ENCODE assay signal across 11 cellular contexts in the genomic region with DNA sequence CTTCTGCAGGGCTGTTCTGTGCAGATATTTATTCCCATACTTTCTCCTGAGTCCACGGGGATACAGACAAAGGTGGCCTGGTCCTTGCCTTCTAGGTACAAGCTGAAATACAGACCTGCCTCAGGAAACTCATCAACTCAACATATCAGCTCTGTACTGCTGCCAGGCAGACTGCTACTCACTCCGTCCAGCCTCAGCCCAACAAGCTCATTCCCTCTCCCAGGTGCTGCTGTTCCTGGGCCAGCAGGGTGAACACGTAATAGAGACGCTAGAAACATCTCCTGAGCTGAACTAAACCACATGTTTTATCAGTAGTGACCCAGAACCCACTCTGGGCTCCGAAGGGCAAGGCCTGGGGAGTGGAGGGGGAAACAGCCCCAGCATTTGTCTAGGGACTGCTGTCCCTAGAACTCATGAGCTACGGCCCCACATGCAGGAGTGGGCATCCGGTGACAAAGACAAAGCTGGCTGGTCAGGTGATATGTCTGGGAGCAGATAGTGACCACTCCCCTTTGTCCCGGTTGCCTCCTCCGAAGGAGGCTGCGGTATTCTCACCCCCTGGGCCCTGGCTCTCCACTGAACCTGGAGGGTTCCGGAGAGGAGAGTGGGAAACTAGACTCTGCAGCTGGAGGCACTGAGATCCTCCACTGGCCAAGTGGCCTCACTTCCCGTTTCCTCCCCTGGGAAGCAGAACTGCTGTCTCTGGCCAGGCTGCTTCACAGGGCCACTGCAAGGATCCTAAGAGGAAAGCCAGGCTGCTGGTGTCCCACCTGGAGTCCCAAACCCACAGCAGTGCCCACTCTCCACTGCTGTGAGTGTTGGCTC.
DNase-seq lines count a peak whose midpoint lies in the region; ATAC-seq and TF ChIP-seq lines count a peak whose summit lies in the region.
"Had no signal": no experiment of that assay in that cellular context is flagged by ENCODE, and none has a peak within 500 bp of the region (broad histone marks: within the 10 kb centered on the region; RNA-seq: fewer than 3 reads in every experiment).

No MANE protein-coding gene starts in this region.

- 56 to 58% methylated on average over 12 of the region's 12 CpGs for WGBS in thyroid gland, 2 donors

- H3K27ac ChIP-seq in lower lobe of right lung, result peak overlapping the region; percentile 25
- H3K27ac ChIP-seq in thyroid gland, result peak overlapping the region; percentile 88 to 98 (median 93)
- H3K27ac ChIP-seq: body of pancreas had no signal

- H3K4me1 ChIP-seq in lower lobe of right lung (peaks cover 74% of the 10 kb centered on the region), thyroid gland (peaks cover 94 to 100% of the 10 kb centered on the region in 2 donors)

- H3K27me3 ChIP-seq in lower lobe of right lung (ENCODE audit: low read depth) (no peaks in the 10 kb centered on the region), thyroid gland (no peaks in the 10 kb centered on the region)
- H3K27me3 ChIP-seq: body of pancreas had no signal

- H3K4me3 Mint-ChIP-seq in activated CD4-positive, alpha-beta T cell treated with anti-CD3 and anti-CD28 coated beads, Interleukin-2, amount 10 ng/mL, durations not matched to agents 24 days and 14 days, result peak overlapping the region; percentile 30
- H3K4me3 Mint-ChIP-seq in brain, result no peak overlapping the region

- no peak overlapping the region for H3K4me3 ChIP-seq in lower lobe of right lung
- no peak overlapping the region for H3K4me3 ChIP-seq in thyroid gland (replicated peaks in 1 of 3)
- H3K4me3 ChIP-seq: body of pancreas had no signal

- H3K4me1 Mint-ChIP-seq in activated CD4-positive, alpha-beta T cell treated with anti-CD3 and anti-CD28 coated beads, Interleukin-2, amount 10 ng/mL, durations not matched to agents 24 days and 14 days, result peaks cover 24% of the 10 kb centered on the region
- peaks cover 62% of the 10 kb centered on the region for H3K4me1 Mint-ChIP-seq in brain

- H3K36me3 Mint-ChIP-seq in activated CD4-positive, alpha-beta T cell treated with anti-CD3 and anti-CD28 coated beads, Interleukin-2, amount 10 ng/mL, durations not matched to agents 24 days and 14 days (ENCODE audit: low read depth), result peaks cover 16% of the 10 kb centered on the region
- H3K36me3 Mint-ChIP-seq in brain, result peaks cover 4% of the 10 kb centered on the region

- peaks cover 4% of the 10 kb centered on the region for H3K36me3 ChIP-seq in lower lobe of right lung
- no peaks in the 10 kb centered on the region for H3K36me3 ChIP-seq in thyroid gland

- H3K27ac Mint-ChIP-seq in activated CD4-positive, alpha-beta T cell treated with anti-CD3 and anti-CD28 coated beads, Interleukin-2, amount 10 ng/mL, durations not matched to agents 24 days and 14 days, result no peak overlapping the region
- peak overlapping the region; percentile 31 to 93 (median 53) for H3K27ac Mint-ChIP-seq in brain

- no peak for TF ChIP-seq CTCF in brain (conservative IDR thresholded peaks at IDR 0.05)
- no peak for TF ChIP-seq CTCF in lower lobe of right lung (IDR thresholded peaks at IDR 0.05)
- no peak for TF ChIP-seq CTCF in thyroid gland (IDR thresholded peaks at IDR 0.05)

- H3K9me3 ChIP-seq in lower lobe of right lung, result no peaks in the 10 kb centered on the region
- no peaks in the 10 kb centered on the region for H3K9me3 ChIP-seq in thyroid gland
- H3K9me3 ChIP-seq: body of pancreas had no signal

- DNase-seq in activated CD4-positive, alpha-beta T cell treated with anti-CD3 and anti-CD28 coated beads, Interleukin-2, amount 10 ng/mL, durations not matched to agents 24 days and 14 days, result no peak
- DNase-seq in activated CD4-positive, alpha-beta T cell treated with anti-CD3 and anti-CD28 coated beads for 4 hours, result no peak
- DNase-seq in lower lobe of right lung, result no peak
- peak; percentile 52 to 66 for DNase-seq in thyroid gland
- DNase-seq in superior temporal gyrus (ENCODE audit: extremely low spot score), result no peak
- no peak for DNase-seq in NCI-H146 treated with DMSO at 0.1 percent for 48 hours (lab: John Stamatoyannopoulos, UW; ENCODE audit: unreplicated experiment)
- DNase-seq: activated CD8-positive, alpha-beta memory T cell treated with anti-CD3 and anti-CD28 coated beads, Interleukin-2, amount 50 U/mL, for 4 hours; body of pancreas; NCI-H2107 had no signal

- ATAC-seq in lower lobe of right lung, result no peak
- ATAC-seq in GM21737 (IDR thresholded peaks at IDR 0.05; ENCODE audit: unreplicated experiment), result no peak
- ATAC-seq: body of pancreas had no signal

- H3K9me3 Mint-ChIP-seq in activated CD4-positive, alpha-beta T cell treated with anti-CD3 and anti-CD28 coated beads, Interleukin-2, amount 10 ng/mL, durations not matched to agents 24 days and 14 days, result no peaks in the 10 kb centered on the region
- no peaks in the 10 kb centered on the region for H3K9me3 Mint-ChIP-seq in brain

- intact Hi-C loops in activated CD4-positive, alpha-beta T cell treated with anti-CD3 and anti-CD28 coated beads, Interleukin-2, amount 10 ng/mL, durations not matched to agents 24 days and 14 days (cut with micrococcal nuclease), result loop anchor here (1.0 to 10.0 kb wide), 6 partner anchors 14 to 437 kb away; no protein-coding TSS in a partner anchor
- intact Hi-C loops in lower lobe of right lung (cut with DNase I) (no loop called here), thyroid gland (cut with DNase I) (loop anchor here (5.0 to 10.0 kb wide), 2 partner anchors 67 to 114 kb away; a partner anchor contains a TSS)

- no peak for TF ChIP-seq POLR2A in thyroid gland (IDR thresholded peaks at IDR 0.05)

- H3K27me3 Mint-ChIP-seq in activated CD4-positive, alpha-beta T cell treated with anti-CD3 and anti-CD28 coated beads, Interleukin-2, amount 10 ng/mL, durations not matched to agents 24 days and 14 days, result peaks cover 7% of the 10 kb centered on the region
- no peaks in the 10 kb centered on the region for H3K27me3 Mint-ChIP-seq in brain

Comparison
In these comparisons a context has a peak if more than half of its experiments do, and no peak if none do; other contexts are left out.
1. DNase-seq: peak in thyroid gland (2 of 2); none in activated CD4-positive, alpha-beta T cell treated with anti-CD3 and anti-CD28 coated beads, Interleukin-2, amount 10 ng/mL, durations not matched to agents 24 days and 14 days (single experiment), activated CD4-positive, alpha-beta T cell treated with anti-CD3 and anti-CD28 coated beads for 4 hours (0 of 2), lower lobe of right lung (single experiment), superior temporal gyrus (single experiment) and NCI-H146 treated with DMSO at 0.1 percent for 48 hours (single experiment).